Comparison of ENCODE assay signal across 7 cellular contexts in the genomic region with DNA sequence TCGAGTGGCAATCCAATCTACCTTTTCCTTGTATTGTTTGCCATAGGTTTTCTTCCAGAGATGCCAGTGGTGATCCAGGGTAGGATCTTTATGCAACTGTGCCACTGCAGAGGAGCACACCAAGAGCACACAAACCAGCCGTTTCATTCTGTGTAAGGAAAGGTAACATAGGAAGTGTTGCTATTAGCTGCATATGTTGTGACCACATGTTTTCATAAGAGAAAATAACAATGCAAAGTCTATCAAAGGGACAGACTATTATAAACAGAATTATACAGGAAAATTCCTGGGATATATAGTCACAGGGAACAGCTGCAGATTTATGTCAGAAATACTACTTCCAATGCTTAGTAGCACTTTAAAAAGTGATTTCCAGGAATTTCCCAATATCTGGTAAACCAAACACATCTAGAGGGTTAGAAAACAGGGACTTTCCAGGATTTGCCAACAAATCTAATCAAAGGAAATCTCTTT. TPM values are rescaled to one million over a fixed set of nuclear protein-coding genes. Genes with fewer than 3 reads are reported as not detected.
DNase-seq lines count a peak whose midpoint lies in the region; ATAC-seq, FAIRE-seq and TF ChIP-seq lines count a peak whose summit lies in the region.

No MANE protein-coding gene starts in this region.

- H3K27me3 ChIP-seq in RWPE2 (ENCODE audit: insufficient read depth, poor library complexity, severe bottlenecking) (no peaks in the 10 kb centered on the region), fibroblast of lung (ENCODE audit: control insufficient read depth, insufficient read depth, low read length) (no peaks in the 10 kb centered on the region), small intestine (ENCODE audit: control insufficient read depth in 2 of 2, insufficient read depth in 2 of 2, low read length in 2 of 2) (no peaks in the 10 kb centered on the region)

- peak overlapping the region; percentile 72 for H3K4me2 ChIP-seq in fibroblast of lung (ENCODE audit: extremely low read depth, insufficient read depth, low read length)

- H3K4me1 ChIP-seq in RWPE2 (ENCODE audit: insufficient read depth, poor library complexity, severe bottlenecking), result peaks cover 15% of the 10 kb centered on the region
- H3K4me1 ChIP-seq in fibroblast of lung (ENCODE audit: control insufficient read depth, extremely low read depth, insufficient read depth, low read length), result no peaks in the 10 kb centered on the region
- H3K4me1 ChIP-seq in small intestine (ENCODE audit: control insufficient read depth in 2 of 2, insufficient read depth in 1 of 2, low read depth in 1 of 2, low read length in 1 of 2), result no peaks in the 10 kb centered on the region

- no peaks in the 10 kb centered on the region for H3K79me2 ChIP-seq in fibroblast of lung (ENCODE audit: control insufficient read depth, insufficient read depth, low read length)

- H4K20me1 ChIP-seq in fibroblast of lung (ENCODE audit: control insufficient read depth, extremely low read depth, insufficient read depth, low read length), result no peaks in the 10 kb centered on the region

- H3K9me3 ChIP-seq in RWPE2 (ENCODE audit: severe bottlenecking) (no peaks in the 10 kb centered on the region), fibroblast of lung (ENCODE audit: control insufficient read depth, insufficient read depth, low read depth, low read length) (no peaks in the 10 kb centered on the region), small intestine (ENCODE audit: control insufficient read depth, low read depth) (no peaks in the 10 kb centered on the region)

- TF ChIP-seq CTCF in RWPE2 (IDR thresholded peaks at IDR 0.05; ENCODE audit: poor library complexity, severe bottlenecking), result no peak
- TF ChIP-seq CTCF in fibroblast of lung (conservative IDR thresholded peaks at IDR 0.05 in 1 of 2, IDR thresholded peaks at IDR 0.05 in 1 of 2; ENCODE audit: low read depth in 1 of 2, low read length in 2 of 2), result no peak

- peak overlapping the region; percentile 48 for H3K27ac ChIP-seq in RWPE2 (ENCODE audit: poor library complexity, severe bottlenecking)
- H3K27ac ChIP-seq in fibroblast of lung (ENCODE audit: insufficient read depth, low read length), result no peak overlapping the region
- H3K27ac ChIP-seq in small intestine (ENCODE audit: low read depth in 1 of 2, low read length in 1 of 2), result peak overlapping the region in 1 of 2 donors; percentile 32

- no peak overlapping the region for H2AFZ ChIP-seq in fibroblast of lung (ENCODE audit: low read length)

- no peak for TF ChIP-seq POLR2A in erythroblast (IDR thresholded peaks at IDR 0.05; ENCODE audit: low read length)

- WGBS in small intestine, 3 donors, result 15 to 20% (median 15%) methylated on average over 2 of the region's 2 CpGs

- FAIRE-seq in small intestine (lab: Jason Lieb, UNC), result no peak

- H3K36me3 ChIP-seq in RWPE2 (ENCODE audit: low read depth) (no peaks in the 10 kb centered on the region), fibroblast of lung (ENCODE audit: control insufficient read depth, insufficient read depth, low read length) (no peaks in the 10 kb centered on the region), small intestine (ENCODE audit: control insufficient read depth in 2 of 2, insufficient read depth in 2 of 2, low read length in 2 of 2) (no peaks in the 10 kb centered on the region)

- ATAC-seq in GM18867 (IDR thresholded peaks at IDR 0.05; ENCODE audit: unreplicated experiment) (peak; percentile 44), RWPE2 (ENCODE audit: low read depth) (peak; percentile 87), HG03342 (IDR thresholded peaks at IDR 0.05; ENCODE audit: unreplicated experiment) (no peak)

- H3K4me3 ChIP-seq in RWPE2 (ENCODE audit: severe bottlenecking), result no peak overlapping the region
- H3K4me3 ChIP-seq in fibroblast of lung (replicated peaks in 1 of 4; ENCODE audit: control extremely low read depth in 1 of 4, insufficient read depth in 1 of 4, low read depth in 3 of 4, low read length in 4 of 4), result no peak overlapping the region
- H3K4me3 ChIP-seq in small intestine (ENCODE audit: low read depth in 1 of 2, low read length in 2 of 2), result peak overlapping the region in 1 of 2 donors; percentile 49

- DNase-seq in RWPE2 (ENCODE audit: low spot score) (no peak), fibroblast of lung (ENCODE audit: low read depth in 2 of 2) (peak; percentile 84 to 89), small intestine (peak; percentile 45), erythroblast (lab: John Stamatoyannopoulos, UW) (no peak), HuH-7.5 (ENCODE audit: low spot score) (no peak)

- H3K9ac ChIP-seq in fibroblast of lung (ENCODE audit: insufficient read depth, low read length), result no peak overlapping the region

RNA-seq across cellular contexts. Expression of a gene that starts 0.9 kb away (rescaled TPM):
- 2.6 and 4.6 TPM in 2 replicates for total RNA-seq in fibroblast of lung
- polyA plus RNA-seq in fibroblast of lung, result 1.9 and 2.8 TPM in 2 replicates
- 1.5 and 1.9 TPM in 2 replicates for polyA plus RNA-seq in fibroblast of lung (2012)
- polyA minus RNA-seq in fibroblast of lung (ENCODE audit: low replicate concordance), result not detected in 2 replicates
- 100 to 1,000 TPM in 1 of 3 donors, 10 to 100 TPM in 2; 34.0 to 128 (median 61.6) TPM for polyA plus RNA-seq in small intestine

RNA-seq across cellular contexts. Expression of a gene that starts 43.4 kb away (rescaled TPM):
- 461 and 479 TPM in 2 replicates for total RNA-seq in fibroblast of lung
- 209 and 361 TPM in 2 replicates for polyA plus RNA-seq in fibroblast of lung
- polyA plus RNA-seq in fibroblast of lung (2012), result 116 and 215 TPM in 2 replicates
- polyA minus RNA-seq in fibroblast of lung (ENCODE audit: low replicate concordance), result 50.4 and 108 TPM in 2 replicates
- 10 to 100 TPM in 2 of 3 donors, 1 to 10 TPM in 1; 8.1 to 26.4 (median 15.7) TPM for polyA plus RNA-seq in small intestine

RNA-seq across cellular contexts. Expression of a gene that starts 44.0 kb away (rescaled TPM):
- total RNA-seq in fibroblast of lung, result under 0.01 TPM in 1 of 2 replicates, not detected in the other
- polyA plus RNA-seq in fibroblast of lung (not detected in 2 replicates), small intestine (under 1 TPM in 1 of 3 donors, not detected in 2; 0.07 TPM)
- not detected in 2 replicates for polyA plus RNA-seq in fibroblast of lung (2012)
- polyA minus RNA-seq in fibroblast of lung (ENCODE audit: low replicate concordance), result not detected in 2 replicates

Comparison
In these comparisons a context has a peak if more than half of its experiments do, and no peak if none do; other contexts are left out.
1. DNase-seq: peak in fibroblast of lung (2 of 2) and small intestine (single experiment); none in RWPE2 (single experiment), erythroblast (0 of 2) and HuH-7.5 (single experiment).
2. RNA of a gene that starts 0.9 kb away (polyA plus RNA-seq): 34.0 to 128 TPM in small intestine; 1.5 to 2.8 TPM in fibroblast of lung; every median in the first group is over 4 times any median in the second.
3. RNA of a gene that starts 43.4 kb away (polyA plus RNA-seq): 116 to 361 TPM in fibroblast of lung; 8.1 to 26.4 TPM in small intestine; every median in the first group is over 4 times any median in the second.